1 cellular context compared by ENCODE assay signal in the genomic region with DNA sequence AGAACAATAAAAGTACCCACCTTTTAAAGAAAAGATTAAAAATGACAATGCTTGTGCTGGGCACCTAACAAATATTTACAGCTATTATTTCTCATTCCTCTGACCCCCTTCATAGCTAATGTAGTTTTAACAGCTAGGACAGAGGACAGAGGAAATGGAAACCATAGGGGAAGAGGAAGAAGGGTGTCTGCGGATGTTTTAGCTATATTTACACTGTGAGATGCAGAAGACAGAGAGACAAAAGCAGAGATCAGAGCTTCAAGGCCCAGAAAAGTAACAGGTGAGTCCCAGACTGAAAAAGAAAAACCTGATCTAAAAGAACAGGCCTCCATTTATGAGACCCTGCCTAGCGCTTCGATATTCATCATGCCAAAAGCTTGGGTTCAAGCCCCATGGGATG.
TF ChIP-seq lines count a peak whose summit lies in the region.

No MANE protein-coding gene starts in this region.

TF ChIP-seq in IMR-90, 13 proteins besides CTCF, POLR2A, EP300 and RAD21 (continued from another document):
- TF ChIP-seq CHD1 (IDR thresholded peaks at IDR 0.05; ENCODE audit: low read depth, low read length), result no peak
TF ChIP-seq in IMR-90: peak in this region for 0.
